Comparison of ENCODE assay signal across 19 cellular contexts in the genomic region with DNA sequence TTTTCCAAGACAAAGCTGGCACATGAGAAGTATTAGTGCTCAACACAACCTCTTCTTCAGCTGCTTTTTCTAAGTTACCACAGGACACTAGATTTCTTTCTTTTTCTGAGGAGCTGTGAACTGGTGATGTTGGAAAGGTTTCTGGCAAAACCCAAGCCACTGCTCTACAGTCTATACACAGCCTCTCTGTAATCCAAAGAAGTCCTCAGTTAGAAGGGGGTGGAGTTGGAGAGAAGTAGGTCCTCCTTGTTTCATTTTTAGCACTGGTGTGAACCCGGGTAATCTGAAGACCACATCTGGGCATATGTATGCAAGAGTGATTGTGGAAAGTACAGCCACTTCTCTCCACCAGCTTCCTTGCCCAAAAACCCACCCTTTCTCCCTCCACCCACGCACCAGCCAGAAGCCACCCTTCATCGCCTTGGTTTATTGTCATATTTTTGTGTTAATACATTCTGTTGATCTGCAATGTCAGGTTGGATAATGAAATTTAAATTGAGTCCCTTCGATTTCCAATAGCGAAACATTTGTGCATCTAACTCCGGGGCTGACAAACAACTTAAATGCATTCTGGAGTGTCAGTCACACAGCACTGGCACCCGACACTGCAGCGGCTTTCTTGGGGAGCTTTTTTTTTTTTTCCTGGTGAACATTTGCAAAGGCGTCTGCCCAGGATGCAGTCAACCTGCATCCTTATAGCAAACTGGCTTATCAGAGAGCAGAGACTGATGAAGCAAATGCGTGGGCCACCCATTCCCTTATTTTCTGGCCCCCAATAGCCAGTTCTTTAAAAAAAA.
DNase-seq lines count a peak whose midpoint lies in the region; ATAC-seq and TF ChIP-seq lines count a peak whose summit lies in the region.
"Had no signal": no experiment of that assay in that cellular context is flagged by ENCODE, and none has a peak within 500 bp of the region (broad histone marks: within the 10 kb centered on the region; RNA-seq: fewer than 3 reads in every experiment).

No MANE protein-coding gene starts in this region.

- H2AFZ ChIP-seq in mammary epithelial cell (ENCODE audit: low read depth, low read length), result no peak overlapping the region
- no peak overlapping the region for H2AFZ ChIP-seq in neural cell (ENCODE audit: low read depth, low read length)

- no peaks in the 10 kb centered on the region for H4K20me1 ChIP-seq in mammary epithelial cell (ENCODE audit: insufficient read depth, low read length)
- H4K20me1 ChIP-seq in neural cell (ENCODE audit: insufficient read depth), result no peaks in the 10 kb centered on the region

- H3K36me3 ChIP-seq in breast epithelium (no peaks in the 10 kb centered on the region), mammary epithelial cell (ENCODE audit: insufficient read depth, low read length) (no peaks in the 10 kb centered on the region), neural cell (ENCODE audit: insufficient read depth, low read length) (no peaks in the 10 kb centered on the region), tibial nerve (no peaks in the 10 kb centered on the region)
- H3K36me3 ChIP-seq: spleen had no signal

- dilution Hi-C loops in mammary epithelial cell (cut with HindIII; ENCODE audit: low sequenced_read_pairs), result no loop called here

- TF ChIP-seq EP300 in neural cell (conservative IDR thresholded peaks at IDR 0.05; ENCODE audit: poor library complexity, severe bottlenecking), result no peak
- TF ChIP-seq EP300 in tibial nerve (IDR thresholded peaks at IDR 0.05), result no peak

- TF ChIP-seq CTCF in breast epithelium (IDR thresholded peaks at IDR 0.05) (no peak), mammary epithelial cell (conservative IDR thresholded peaks at IDR 0.05 in 1 of 2, IDR thresholded peaks at IDR 0.05 in 1 of 2; ENCODE audit: extremely low read depth in 1 of 2, insufficient read depth in 1 of 2, low read depth in 1 of 2, low read length in 2 of 2) (no peak), neural cell (IDR thresholded peaks at IDR 0.05; ENCODE audit: poor library complexity, severe bottlenecking) (no peak), tibial nerve (IDR thresholded peaks at IDR 0.05) (no peak)

- no peaks in the 10 kb centered on the region for H3K9me3 ChIP-seq in breast epithelium
- H3K9me3 ChIP-seq in mammary epithelial cell (replicated peaks; ENCODE audit: insufficient read depth, low read length), result no peaks in the 10 kb centered on the region
- H3K9me3 ChIP-seq in right cardiac atrium (ENCODE audit: control insufficient read depth, low read length), result no peaks in the 10 kb centered on the region
- no peaks in the 10 kb centered on the region for H3K9me3 ChIP-seq in neural cell (ENCODE audit: low read length)
- no peaks in the 10 kb centered on the region for H3K9me3 ChIP-seq in tibial nerve
- H3K9me3 ChIP-seq: spleen had no signal

- no TSS peak for BruUV-seq in mammary epithelial cell (replicated peaks; lab: Mats Ljungman, UMichigan)

- ATAC-seq in right cardiac atrium, result peak in 1 of 2 donors; percentile 25
- ATAC-seq: activated CD8-positive, alpha-beta T cell treated with anti-CD3 and anti-CD28 coated beads for 36 hours; activated T-cell treated with anti-CD3 and anti-CD28 coated beads, Interleukin-2, amount 50 U/mL, for 72 hours; CD8-positive, alpha-beta T cell; Panc1; stimulated activated effector memory CD8-positive, alpha-beta T cell treated with anti-CD3 and anti-CD28 coated beads, Interleukin-12 subunit alpha, Interleukin-12 subunit beta, amount 100 ng/mL, for 72 hours had no signal

- H3K79me2 ChIP-seq in mammary epithelial cell (ENCODE audit: insufficient read depth, low read length), result no peaks in the 10 kb centered on the region
- H3K79me2 ChIP-seq in neural cell (replicated peaks; ENCODE audit: insufficient read depth, low read length), result peaks cover 63% of the 10 kb centered on the region

- H3K4me1 ChIP-seq in breast epithelium (no peaks in the 10 kb centered on the region), mammary epithelial cell (ENCODE audit: insufficient read depth, low read length) (peaks cover 2% of the 10 kb centered on the region), right cardiac atrium (ENCODE audit: control insufficient read depth, insufficient read depth, low read length) (no peaks in the 10 kb centered on the region), tibial nerve (peaks cover 0 to 20% (median 3%) of the 10 kb centered on the region in 4 donors)

- intact Hi-C loops in breast epithelium (cut with DNase I; ENCODE audit: low total_unique reads) (no loop called here), mammary epithelial cell (cut with micrococcal nuclease) (loop anchor here (10.0 kb wide), 1 partner anchor 1497 kb away; no protein-coding TSS in a partner anchor), right cardiac atrium (cut with DNase I) (loop anchor here in 1 of 4 donors (10.0 kb wide), 1 partner anchor 157 kb away; no protein-coding TSS in a partner anchor)

- H3K9me2 ChIP-seq in neural cell (ENCODE audit: insufficient read depth, low read length), result no peaks in the 10 kb centered on the region

- DNase-seq in breast epithelium (ENCODE audit: low spot score in 2 of 2) (no peak), mammary epithelial cell (no peak), right cardiac atrium (no peak), tibial nerve (ENCODE audit: low spot score in 2 of 2) (no peak), NCI-H524 (lab: John Stamatoyannopoulos, UW) (no peak), 8988T (no peak)
- DNase-seq in stimulated activated CD4-positive, alpha-beta T cell treated with anti-CD3 and anti-CD28 coated beads, Interleukin-4, amount 100 ng/mL, for 1 hour, result no peak
- DNase-seq: ACHN; activated CD8-positive, alpha-beta T cell treated with anti-CD3 and anti-CD28 coated beads for 36 hours; activated T-cell treated with anti-CD3 and anti-CD28 coated beads, Interleukin-2, amount 50 U/mL, for 72 hours; CD8-positive, alpha-beta T cell; foreskin fibroblast; NCI-H2029 treated with DMSO at 0.1 percent for 48 hours; NCI-H526 treated with DMSO at 0.1 percent for 48 hours; spleen had no signal

- in situ Hi-C loops in mammary epithelial cell (cut with MboI; ENCODE audit: low sequenced_read_pairs in 2 of 2), result no loop called here

- H3K4me3 ChIP-seq in breast epithelium (peak overlapping the region; percentile 5 to 77 (median 61)), mammary epithelial cell (replicated peaks in 1 of 3; ENCODE audit: insufficient read depth in 1 of 3, low read depth in 2 of 3, low read length in 3 of 3) (no peak overlapping the region), right cardiac atrium (ENCODE audit: low read length) (peak overlapping the region; percentile 22), neural cell (ENCODE audit: low read length) (peak overlapping the region; percentile 78), tibial nerve (peak overlapping the region; percentile 53 to 74 (median 55))

- CTCF ChIA-PET in mammary epithelial cell (lab: Charles Lee; ENCODE audit: low non-redundant PET), result interaction anchor here (0.5 kb wide), 1 partner anchor 1725 kb away, joined by 4 read pairs; no protein-coding TSS in a partner anchor

- H3K9ac ChIP-seq in mammary epithelial cell (ENCODE audit: insufficient read depth, low read length) (no peak overlapping the region), neural cell (ENCODE audit: low read length) (peak overlapping the region; percentile 78)

- WGBS in mammary epithelial cell (ENCODE audit: low coverage, missing lambda C conversion rate), result 58% methylated on average over 10 of the region's 10 CpGs
- WGBS in right cardiac atrium, result 27% methylated on average over 10 of the region's 10 CpGs
- 28 to 33% methylated on average over 10 of the region's 10 CpGs for WGBS in tibial nerve, 2 donors

- H3K27me3 ChIP-seq in breast epithelium, result no peaks in the 10 kb centered on the region
- peaks cover 1% of the 10 kb centered on the region for H3K27me3 ChIP-seq in mammary epithelial cell (ENCODE audit: insufficient read depth, low read length)
- H3K27me3 ChIP-seq in right cardiac atrium (ENCODE audit: control insufficient read depth, insufficient read depth), result no peaks in the 10 kb centered on the region
- no peaks in the 10 kb centered on the region for H3K27me3 ChIP-seq in neural cell (ENCODE audit: insufficient read depth, low read depth, low read length)
- H3K27me3 ChIP-seq in tibial nerve, result no peaks in the 10 kb centered on the region

- TF ChIP-seq POLR2A in breast epithelium (IDR thresholded peaks at IDR 0.05) (no peak), tibial nerve (IDR thresholded peaks at IDR 0.05) (no peak)

- TF ChIP-seq RAD21 in neural cell (conservative IDR thresholded peaks at IDR 0.05), result peak; percentile 25

- peaks cover 4% of the 10 kb centered on the region for H3F3A ChIP-seq in neural cell (ENCODE audit: insufficient read depth, low read length, poor library complexity, severe bottlenecking)

- H3K4me2 ChIP-seq in mammary epithelial cell (ENCODE audit: insufficient read depth, low read depth, low read length) (no peak overlapping the region), neural cell (ENCODE audit: low read length) (peak overlapping the region; percentile 93)

- no peak overlapping the region for H3K27ac ChIP-seq in breast epithelium
- no peak overlapping the region for H3K27ac ChIP-seq in mammary epithelial cell (ENCODE audit: insufficient read depth, low read depth, low read length)
- H3K27ac ChIP-seq in right cardiac atrium (ENCODE audit: low read length), result no peak overlapping the region
- no peak overlapping the region for H3K27ac ChIP-seq in neural cell (ENCODE audit: low read length)
- peak overlapping the region; percentile 1 to 94 (median 50) for H3K27ac ChIP-seq in tibial nerve
- H3K27ac ChIP-seq: spleen, VCaP had no signal

TF ChIP-seq in neural cell, 6 proteins besides CTCF, POLR2A, EP300 and RAD21:
- TF ChIP-seq POLR2AphosphoS5 (IDR thresholded peaks at IDR 0.05), result no peak
- peak; percentile 33 for TF ChIP-seq SMC3 (conservative IDR thresholded peaks at IDR 0.05; ENCODE audit: poor library complexity)
- TF ChIP-seq TAF1 (IDR thresholded peaks at IDR 0.05; ENCODE audit: low read depth), result no peak
- TF ChIP-seq EZH2 (IDR thresholded peaks at IDR 0.05; ENCODE audit: borderline replicate concordance, insufficient read depth, low read length, poor library complexity, severe bottlenecking), result no peak
TF ChIP-seq in neural cell: peak in this region for 1.

Comparison
In these comparisons a context has a peak if more than half of its experiments do, and no peak if none do; other contexts are left out.
1. H3K4me3 ChIP-seq: peak in breast epithelium (3 of 3), right cardiac atrium (single experiment), neural cell (single experiment) and tibial nerve (4 of 4); none in mammary epithelial cell (0 of 3).
2. H3K27ac ChIP-seq: peak in tibial nerve (4 of 4); none in breast epithelium (0 of 2), mammary epithelial cell (single experiment), right cardiac atrium (single experiment) and neural cell (single experiment).